In genomic region chr7:88202278-88202677, GRCh38 we compare ENCODE assay signal across 26 cellular contexts. TPM values are rescaled to one million over a fixed set of nuclear protein-coding genes. Genes with fewer than 3 reads are reported as not detected.
A peak's percentile ranks its signal among the peaks of the same experiment; 100 is the strongest.
DNase-seq lines count a peak whose midpoint lies in the region; ATAC-seq lines count a peak whose summit lies in the region.
"Had no signal": no experiment of that assay in that cellular context is flagged by ENCODE, and none has a peak within 500 bp of the region (broad histone marks: within the 10 kb centered on the region; RNA-seq: fewer than 3 reads in every experiment).

No MANE protein-coding gene starts in this region.

- ATAC-seq in GM18870 (IDR thresholded peaks at IDR 0.05; ENCODE audit: unreplicated experiment) (peak; percentile 39), HG03342 (IDR thresholded peaks at IDR 0.05; ENCODE audit: unreplicated experiment) (peak; percentile 46), GM19395 (IDR thresholded peaks at IDR 0.05; ENCODE audit: unreplicated experiment) (no peak), GM19328 (IDR thresholded peaks at IDR 0.05; ENCODE audit: unreplicated experiment) (no peak)
- ATAC-seq: activated CD4-positive, alpha-beta T cell treated with anti-CD3 and anti-CD28 coated beads for 36 hours; HCT116; left colon had no signal

- H3K56ac ChIP-seq in mesendoderm (ENCODE audit: low read length), result no peak overlapping the region

- H4K5ac ChIP-seq in mesendoderm (ENCODE audit: low read length), result no peak overlapping the region

- H4K8ac ChIP-seq in mesendoderm (ENCODE audit: low read depth, low read length), result no peak overlapping the region

- no peaks in the 10 kb centered on the region for H3K9me3 Mint-ChIP-seq in activated T-cell treated with anti-CD3 and anti-CD28 coated beads, Interleukin-2, amount 50 U/mL, for 24 hours
- H3K9me3 Mint-ChIP-seq: activated naive CD4-positive, alpha-beta T cell treated with anti-CD3 and anti-CD28 coated beads, Interleukin-2, amount 10 ng/mL, durations not matched to agents 7 days and 5 days; CD4-positive, alpha-beta memory T cell; IgD-negative memory B cell; neural crest cell had no signal

- no peak overlapping the region for H3K4me3 ChIP-seq in mesendoderm (ENCODE audit: low read length)
- H3K4me3 ChIP-seq: esophagus squamous epithelium, right atrium auricular region, tibial nerve had no signal

- no peak overlapping the region for H3K9ac ChIP-seq in mesendoderm (ENCODE audit: low read length)

- no peaks in the 10 kb centered on the region for H3K27me3 ChIP-seq in mesendoderm (ENCODE audit: insufficient read depth, low read length, poor library complexity)
- H3K27me3 ChIP-seq: esophagus squamous epithelium, right atrium auricular region, tibial nerve had no signal

- WGBS in mesendoderm (ENCODE audit: extremely low coverage, insufficient coverage, low lambda C conversion rate), result no CpG with 5 or more reads among the region's 5 CpGs

- peaks cover 60% of the 10 kb centered on the region for H3K36me3 Mint-ChIP-seq in activated T-cell treated with anti-CD3 and anti-CD28 coated beads, Interleukin-2, amount 50 U/mL, for 24 hours (ENCODE audit: low read depth)

- no peak overlapping the region for H3K4ac ChIP-seq in mesendoderm (ENCODE audit: low read depth, low read length)

- H3K27me3 Mint-ChIP-seq in activated T-cell treated with anti-CD3 and anti-CD28 coated beads, Interleukin-2, amount 50 U/mL, for 24 hours, result no peaks in the 10 kb centered on the region
- H3K27me3 Mint-ChIP-seq: activated CD4-positive, alpha-beta T cell treated with anti-CD3 and anti-CD28 coated beads for 36 hours; activated naive CD4-positive, alpha-beta T cell treated with anti-CD3 and anti-CD28 coated beads, Interleukin-2, amount 10 ng/mL, durations not matched to agents 7 days and 5 days; CD4-positive, alpha-beta memory T cell; IgD-negative memory B cell had no signal

- no peak overlapping the region for H3K4me3 Mint-ChIP-seq in activated T-cell treated with anti-CD3 and anti-CD28 coated beads, Interleukin-2, amount 50 U/mL, for 24 hours
- H3K4me3 Mint-ChIP-seq: activated CD4-positive, alpha-beta T cell treated with anti-CD3 and anti-CD28 coated beads for 36 hours; activated naive CD4-positive, alpha-beta T cell treated with anti-CD3 and anti-CD28 coated beads, Interleukin-2, amount 10 ng/mL, durations not matched to agents 7 days and 5 days; CD4-positive, alpha-beta memory T cell; IgD-negative memory B cell; neural crest cell had no signal

- H3K23ac ChIP-seq in mesendoderm (ENCODE audit: low read length), result no peak overlapping the region

- no peak overlapping the region for H3K27ac ChIP-seq in mesendoderm (ENCODE audit: low read depth, low read length)
- H3K27ac ChIP-seq: esophagus squamous epithelium, right atrium auricular region, tibial nerve had no signal

- H3K27ac Mint-ChIP-seq in activated T-cell treated with anti-CD3 and anti-CD28 coated beads, Interleukin-2, amount 50 U/mL, for 24 hours, result peak overlapping the region; percentile 47
- H3K27ac Mint-ChIP-seq: activated naive CD4-positive, alpha-beta T cell treated with anti-CD3 and anti-CD28 coated beads, Interleukin-2, amount 10 ng/mL, durations not matched to agents 7 days and 5 days had no signal

- H3K79me2 ChIP-seq in mesendoderm (ENCODE audit: control insufficient read depth, insufficient read depth, low read length), result no peaks in the 10 kb centered on the region

- H2BK15ac ChIP-seq in mesendoderm (replicated peaks; ENCODE audit: low read depth), result no peak overlapping the region

- DNase-seq in activated T-cell treated with anti-CD3 and anti-CD28 coated beads, Interleukin-2, amount 50 U/mL, for 24 hours, result no peak
- no peak for DNase-seq in activated T-cell treated with anti-CD3 and anti-CD28 coated beads, Interleukin-2, amount 50 U/mL, for 48 hours
- peak; percentile 28 for DNase-seq in mesendoderm
- DNase-seq in DMS153 treated with DMSO at 0.1 percent for 48 hours (lab: John Stamatoyannopoulos, UW; ENCODE audit: unreplicated experiment), result no peak
- DNase-seq: activated CD4-positive, alpha-beta T cell treated with anti-CD3 and anti-CD28 coated beads for 36 hours; activated naive CD4-positive, alpha-beta T cell treated with anti-CD3 and anti-CD28 coated beads, Interleukin-2, amount 10 ng/mL, durations not matched to agents 7 days and 5 days; activated T-cell treated with anti-CD3 and anti-CD28 coated beads, Interleukin-2, amount 50 U/mL, for 1 hour; aorta; CD4-positive, alpha-beta memory T cell; cortex of kidney; esophagus squamous epithelium; left colon; NCI-H1048; NCI-H1694; NCI-H524; Right ventricle myocardium superior; stimulated activated CD4-positive, alpha-beta T cell treated with anti-CD3 and anti-CD28 coated beads, Interleukin-2, amount 100 ng/mL, for 24 hours had no signal

- peaks cover 2% of the 10 kb centered on the region for H3K36me3 ChIP-seq in mesendoderm (ENCODE audit: control insufficient read depth, insufficient read depth, low read length)

- no peak overlapping the region for H2AK5ac ChIP-seq in mesendoderm (ENCODE audit: low read length)

- H3K79me1 ChIP-seq in mesendoderm (ENCODE audit: low read length), result no peaks in the 10 kb centered on the region

- H3K4me2 ChIP-seq in mesendoderm (ENCODE audit: low read length), result no peak overlapping the region

- H2BK5ac ChIP-seq in mesendoderm (ENCODE audit: low read length), result no peak overlapping the region

- H2BK120ac ChIP-seq in mesendoderm (ENCODE audit: low read depth, low read length), result no peak overlapping the region

- peaks cover 4% of the 10 kb centered on the region for H3K4me1 ChIP-seq in mesendoderm (ENCODE audit: control insufficient read depth, low read depth, low read length)
- H3K4me1 ChIP-seq: esophagus squamous epithelium, right atrium auricular region, tibial nerve had no signal

- H3K4me1 Mint-ChIP-seq in activated T-cell treated with anti-CD3 and anti-CD28 coated beads, Interleukin-2, amount 50 U/mL, for 24 hours (ENCODE audit: low read depth), result peaks cover 14% of the 10 kb centered on the region
- H3K4me1 Mint-ChIP-seq: activated naive CD4-positive, alpha-beta T cell treated with anti-CD3 and anti-CD28 coated beads, Interleukin-2, amount 10 ng/mL, durations not matched to agents 7 days and 5 days; IgD-negative memory B cell had no signal

- no peak overlapping the region for H3K18ac ChIP-seq in mesendoderm (ENCODE audit: low read length)

RNA-seq across cellular contexts. Expression of gene SRI, which starts 17.6 kb away (rescaled TPM):
- 111 TPM for polyA plus RNA-seq in mesendoderm (2013, experiment 1 of 2)
- polyA plus RNA-seq in mesendoderm (2013, experiment 2 of 2), result 115 TPM

Comparison
In these comparisons a context has a peak if more than half of its experiments do, and no peak if none do; other contexts are left out.
1. ATAC-seq: peak in GM18870 (single experiment) and HG03342 (single experiment); none in GM19395 (single experiment) and GM19328 (single experiment).